ENCODE assay signal across 23 cellular contexts in the genomic region with DNA sequence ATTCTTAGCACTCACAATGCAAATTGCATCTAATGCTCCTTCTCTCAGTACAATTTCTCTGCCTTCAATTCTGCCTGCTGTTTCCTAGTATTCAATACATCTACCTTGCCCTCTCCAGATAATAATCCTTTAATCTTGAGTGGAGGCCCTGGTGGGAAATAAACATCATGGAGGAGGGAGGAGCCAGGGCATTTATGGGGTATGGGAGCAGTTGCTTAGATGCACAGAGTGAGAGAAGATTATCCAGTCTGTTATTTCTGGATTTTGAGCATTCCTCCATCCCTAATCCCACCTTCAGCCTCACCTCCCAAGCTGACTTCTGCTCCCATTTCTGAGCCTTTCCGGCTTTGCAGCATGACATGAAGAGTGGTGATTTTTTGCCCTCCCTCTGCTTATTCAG.
DNase-seq lines count a peak whose midpoint lies in the region; ATAC-seq, FAIRE-seq and TF ChIP-seq lines count a peak whose summit lies in the region.
"Had no signal": no experiment of that assay in that cellular context is flagged by ENCODE, and none has a peak within 500 bp of the region (broad histone marks: within the 10 kb centered on the region; RNA-seq: fewer than 3 reads in every experiment).

No MANE protein-coding gene starts in this region.

- no peaks in the 10 kb centered on the region for H3K9me2 ChIP-seq in GM23248 (ENCODE audit: insufficient read depth)

- no peaks in the 10 kb centered on the region for H3K79me2 ChIP-seq in GM23248 (ENCODE audit: insufficient read depth)

- H3K27ac Mint-ChIP-seq in neural crest cell (ENCODE audit: unreplicated experiment) (peak overlapping the region; percentile 63), MCF 10A (ENCODE audit: low read depth, unreplicated experiment) (no peak overlapping the region)
- H3K27ac Mint-ChIP-seq: B cell; CD4-positive, alpha-beta T cell; HFFc6 had no signal

- no peak for ATAC-seq in body of pancreas
- ATAC-seq: GM12878 had no signal

- intact Hi-C loops in body of pancreas (cut with DNase I): no loop called here
- intact Hi-C loops in MCF 10A (cut with micrococcal nuclease): no loop called here

- in situ Hi-C loops in GM23248 (cut with MboI): no loop called here

- TF ChIP-seq CTCF in D721Med (IDR thresholded peaks at IDR 0.05; ENCODE audit: insufficient read depth, missing control alignments) (no peak), neural crest cell (conservative IDR thresholded peaks at IDR 0.05) (no peak), body of pancreas (IDR thresholded peaks at IDR 0.05) (no peak), MCF 10A (IDR thresholded peaks at IDR 0.05; ENCODE audit: unreplicated experiment) (no peak)

- no peak overlapping the region for H3K9ac ChIP-seq in GM23248
- H3K9ac ChIP-seq: KMS-11 had no signal

- no peaks in the 10 kb centered on the region for H4K20me1 ChIP-seq in GM23248 (ENCODE audit: insufficient read depth)

- H3K4me3 Mint-ChIP-seq in neural crest cell: no peak overlapping the region
- no peak overlapping the region for H3K4me3 Mint-ChIP-seq in MCF 10A (ENCODE audit: unreplicated experiment)
- H3K4me3 Mint-ChIP-seq: B cell; CD4-positive, alpha-beta T cell; HFFc6 had no signal

- H3K9me3 Mint-ChIP-seq in neural crest cell (peaks cover 3% of the 10 kb centered on the region), MCF 10A (ENCODE audit: unreplicated experiment) (no peaks in the 10 kb centered on the region)
- H3K9me3 Mint-ChIP-seq: CD4-positive, alpha-beta T cell; HFFc6 had no signal

- H3K9me3 ChIP-seq in GM23248 (ENCODE audit: low read depth) (no peaks in the 10 kb centered on the region), body of pancreas (no peaks in the 10 kb centered on the region)
- H3K9me3 ChIP-seq: Peyer's patch had no signal

- BruUV-seq in MCF 10A (replicated peaks; lab: Mats Ljungman, UMichigan): no TSS peak

- no peak for TF ChIP-seq POLR2A in body of pancreas (IDR thresholded peaks at IDR 0.05)

- 33 to 50% methylated on average over 1 of the region's 1 CpG for WGBS in GM23248 (ENCODE audit: low coverage in 1 of 2, low lambda C conversion rate in 2 of 2, missing lambda C conversion rate in 2 of 2), 2 experiments
- WGBS in body of pancreas, 2 donors: 57 to 69% methylated on average over 1 of the region's 1 CpG

- FAIRE-seq in D721Med (lab: Jason Lieb, UNC): peak; percentile 72
- FAIRE-seq: G401.6, GM12878, GM18507 had no signal

- POLR2A ChIA-PET in MCF 10A (lab: Yijun Ruan, JAX): no interaction called here

- DNase-seq in D721Med (ENCODE audit: insufficient read length, low spot score) (peak; percentile 36), GM23248 (peak; percentile 3), NCI-H748 treated with DMSO at 0.1 percent for 48 hours (lab: John Stamatoyannopoulos, UW) (peak; percentile 41), neural crest cell (ENCODE audit: low read depth, low spot score) (no peak), body of pancreas (no peak), MCF 10A (ENCODE audit: unreplicated experiment) (no peak), NCI-H510A treated with DMSO at 0.1 percent for 48 hours (lab: John Stamatoyannopoulos, UW) (no peak)
- DNase-seq: Calu3; CD4-positive, alpha-beta T cell; DMS79; HFFc6; NCI-H1105 treated with DMSO at 0.1 percent for 48 hours; NCI-H2029 treated with DMSO at 0.1 percent for 48 hours; NCI-H2227 treated with DMSO at 0.1 percent for 48 hours; NCI-H774; Peyer's patch; Right ventricle myocardium superior had no signal

- CTCF ChIA-PET in MCF 10A (lab: Yijun Ruan, JAX): no interaction called here

- H3K27me3 ChIP-seq in GM23248 (replicated peaks; ENCODE audit: insufficient read depth) (no peaks in the 10 kb centered on the region), body of pancreas (no peaks in the 10 kb centered on the region)
- H3K27me3 ChIP-seq: Peyer's patch had no signal

- H3K4me1 Mint-ChIP-seq in neural crest cell: no peaks in the 10 kb centered on the region
- H3K4me1 Mint-ChIP-seq in MCF 10A (ENCODE audit: insufficient read depth, unreplicated experiment): no peaks in the 10 kb centered on the region
- H3K4me1 Mint-ChIP-seq: B cell had no signal

- no peak overlapping the region for H3K27ac ChIP-seq in GM23248
- H3K27ac ChIP-seq in body of pancreas: no peak overlapping the region
- H3K27ac ChIP-seq: KMS-11, Peyer's patch, SK-N-MC had no signal

- H3K36me3 Mint-ChIP-seq in neural crest cell (ENCODE audit: low read depth): no peaks in the 10 kb centered on the region
- no peaks in the 10 kb centered on the region for H3K36me3 Mint-ChIP-seq in MCF 10A (ENCODE audit: insufficient read depth, unreplicated experiment)

- H3K4me1 ChIP-seq in GM23248 (ENCODE audit: insufficient read depth) (peaks cover 6% of the 10 kb centered on the region), body of pancreas (no peaks in the 10 kb centered on the region)
- H3K4me1 ChIP-seq: Peyer's patch had no signal

- H3K4me3 ChIP-seq in GM23248 (no peak overlapping the region), body of pancreas (no peak overlapping the region)
- H3K4me3 ChIP-seq: GM12878, Peyer's patch, SK-N-MC had no signal

- no peaks in the 10 kb centered on the region for H3K27me3 Mint-ChIP-seq in neural crest cell (ENCODE audit: low read depth)
- no peaks in the 10 kb centered on the region for H3K27me3 Mint-ChIP-seq in MCF 10A (ENCODE audit: insufficient read depth, unreplicated experiment)
- H3K27me3 Mint-ChIP-seq: B cell had no signal

- H3K36me3 ChIP-seq in GM23248 (ENCODE audit: low read depth) (no peaks in the 10 kb centered on the region), body of pancreas (replicated peaks in 1 of 2; ENCODE audit: insufficient read depth in 1 of 2, low read depth in 2 of 2) (no peaks in the 10 kb centered on the region)
- H3K36me3 ChIP-seq: Peyer's patch had no signal

- peak overlapping the region; percentile 3 for H3K4me2 ChIP-seq in GM23248 (ENCODE audit: unreplicated experiment)
- H3K4me2 ChIP-seq: KMS-11 had no signal

- no peak overlapping the region for H2AFZ ChIP-seq in GM23248

- H3F3A ChIP-seq in GM23248 (ENCODE audit: insufficient read depth): no peaks in the 10 kb centered on the region

Comparison
In these comparisons a context has a peak if more than half of its experiments do, and no peak if none do; other contexts are left out.
1. DNase-seq: peak in D721Med (single experiment), GM23248 (single experiment) and NCI-H748 treated with DMSO at 0.1 percent for 48 hours (single experiment); none in neural crest cell (single experiment), body of pancreas (0 of 4), MCF 10A (single experiment) and NCI-H510A treated with DMSO at 0.1 percent for 48 hours (single experiment).